In genomic region chr1:86914998-86915736, GRCh38 we compare ENCODE assay signal across 1 cellular context.
A peak's percentile ranks its signal among the peaks of the same experiment; 100 is the strongest.
TF ChIP-seq lines count a peak whose summit lies in the region.

No MANE protein-coding gene starts in this region.

TF ChIP-seq in HEK293, 187 proteins besides CTCF, POLR2A, EP300 and RAD21 (continued from another document):
- peak; percentile 52 for TF ChIP-seq ZBTB26 (tag by site-specific recombination; optimal IDR thresholded peaks at IDR 0.05)
- no peak for TF ChIP-seq ZFP69B (tag by site-specific recombination; IDR thresholded peaks at IDR 0.05)
- TF ChIP-seq ZNF677 (tag by site-specific recombination; IDR thresholded peaks at IDR 0.05): no peak
- TF ChIP-seq SETDB1 (IDR thresholded peaks at IDR 0.05; ENCODE audit: insufficient read length, low read length): no peak
- TF ChIP-seq ZNF549 (tag by site-specific recombination; IDR thresholded peaks at IDR 0.05): no peak
- TF ChIP-seq ZNF585B (tag by site-specific recombination; IDR thresholded peaks at IDR 0.05): no peak
- peak; percentile 7; the same call in 1 of the 2 replicates for TF ChIP-seq PATZ1 (tag by site-specific recombination; IDR thresholded peaks at IDR 0.05)
- TF ChIP-seq ZFP37 (tag by site-specific recombination; IDR thresholded peaks at IDR 0.05): 0 out of 2 replicates have a peak, but pooled peaks have one; percentile 40
- TF ChIP-seq ZNF311 (tag by site-specific recombination; IDR thresholded peaks at IDR 0.05; ENCODE audit: borderline replicate concordance): no peak
- TF ChIP-seq ZSCAN4 (tag by site-specific recombination; IDR thresholded peaks at IDR 0.05): no peak
- no peak for TF ChIP-seq BCL11B (tag by site-specific recombination; IDR thresholded peaks at IDR 0.05; ENCODE audit: low read depth)
- TF ChIP-seq KLF17 (tag by site-specific recombination; IDR thresholded peaks at IDR 0.05): no peak
- peak; percentile 96 for TF ChIP-seq ZBTB17 (tag by site-specific recombination; IDR thresholded peaks at IDR 0.05)
- TF ChIP-seq EGR2 (tag by site-specific recombination; IDR thresholded peaks at IDR 0.05; ENCODE audit: low read depth): no peak
- TF ChIP-seq ZNF654 (tag by site-specific recombination; IDR thresholded peaks at IDR 0.05; ENCODE audit: low read depth): no peak
- 0 out of 2 replicates have a peak, but pooled peaks have one; percentile 50 for TF ChIP-seq ZNF335 (tag by site-specific recombination; conservative IDR thresholded peaks at IDR 0.05)
- no peak for TF ChIP-seq ZNF37A (tag by site-specific recombination; IDR thresholded peaks at IDR 0.05)
- TF ChIP-seq SCRT2 (tag by site-specific recombination; IDR thresholded peaks at IDR 0.05): peak; percentile 98
- no peak for TF ChIP-seq ZNF274 (IDR thresholded peaks at IDR 0.05; ENCODE audit: low read length)
- no peak for TF ChIP-seq ZNF274 (tag by site-specific recombination; IDR thresholded peaks at IDR 0.05; ENCODE audit: borderline replicate concordance)
- TF ChIP-seq ZNF707 (tag by site-specific recombination; IDR thresholded peaks at IDR 0.05): no peak
- TF ChIP-seq ZNF530 (tag by site-specific recombination; IDR thresholded peaks at IDR 0.05; ENCODE audit: low read depth): no peak
- TF ChIP-seq ZNF488 (tag by site-specific recombination; IDR thresholded peaks at IDR 0.05): no peak
- TF ChIP-seq ZNF223 (tag by site-specific recombination; IDR thresholded peaks at IDR 0.05): no peak
- peak; percentile 14; the same call in 1 of the 2 replicates for TF ChIP-seq ZXDB (tag by site-specific recombination; IDR thresholded peaks at IDR 0.05)
- no peak for TF ChIP-seq ZSCAN30 (tag by site-specific recombination; IDR thresholded peaks at IDR 0.05)
- TF ChIP-seq ZNF354C (tag by site-specific recombination; IDR thresholded peaks at IDR 0.05; ENCODE audit: borderline replicate concordance, low read depth): no peak
- TF ChIP-seq ZEB2 (tag by site-specific recombination; IDR thresholded peaks at IDR 0.05): no peak
- no peak for TF ChIP-seq ZNF416 (tag by site-specific recombination; IDR thresholded peaks at IDR 0.05)
- TF ChIP-seq ZBTB8A (tag by site-specific recombination; IDR thresholded peaks at IDR 0.05): peak; percentile 78
- TF ChIP-seq ZNF664 (tag by site-specific recombination; IDR thresholded peaks at IDR 0.05): no peak
- no peak for TF ChIP-seq ZNF560 (tag by site-specific recombination; IDR thresholded peaks at IDR 0.05; ENCODE audit: borderline replicate concordance)
- no peak for TF ChIP-seq ZNF776 (tag by site-specific recombination; IDR thresholded peaks at IDR 0.05; ENCODE audit: borderline replicate concordance)
